In genomic region chr7:140924821-140925421, GRCh38 we compare ENCODE assay signal across 8 cellular contexts. TPM values are rescaled to one million over a fixed set of nuclear protein-coding genes. Genes with fewer than 3 reads are reported as not detected.
DNase-seq lines count a peak whose midpoint lies in the region; ATAC-seq, FAIRE-seq and TF ChIP-seq lines count a peak whose summit lies in the region.

Gene BRAF (minus strand): TSS chr7:140924929. CDS start chr7:140924703, 226 bp downstream.

- H3K9me3 ChIP-seq in kidney (ENCODE audit: control insufficient read depth in 1 of 2, low read length in 2 of 2) = no peaks in the 10 kb centered on the region

- ATAC-seq in HG03378 (IDR thresholded peaks at IDR 0.05; ENCODE audit: unreplicated experiment) = peak; percentile 31

- TF ChIP-seq CTCF in AG10803 (conservative IDR thresholded peaks at IDR 0.05; ENCODE audit: low read length) (no peak), kidney (IDR thresholded peaks at IDR 0.05; ENCODE audit: borderline replicate concordance, extremely low read depth, insufficient read depth) (no peak)

- TF ChIP-seq POLR2A in GM19099 (IDR thresholded peaks at IDR 0.05; ENCODE audit: extremely low read depth, insufficient read length, low read depth) = peak; percentile 45

- peaks cover 4 to 5% of the 10 kb centered on the region in 2 donors for H3K4me1 ChIP-seq in kidney (ENCODE audit: control insufficient read depth in 1 of 2, insufficient read depth in 1 of 2, low read depth in 1 of 2, low read length in 2 of 2)

- peak; percentile 81 for DNase-seq in AG10803 (ENCODE audit: low read depth)
- DNase-seq in NCI-H460 (ENCODE audit: extremely low read depth, low read depth) = peak; percentile 76
- DNase-seq in activated CD4-positive, alpha-beta T cell treated with anti-CD3 and anti-CD28 coated beads for 24 hours (ENCODE audit: low read depth in 2 of 2) = peak; percentile 91 to 94
- peak; percentile 96 for DNase-seq in cerebellum (ENCODE audit: low spot score)
- DNase-seq in kidney = peak; percentile 96
- peak; percentile 89 to 96 for DNase-seq in stimulated activated CD4-positive, alpha-beta T cell treated with anti-CD3 and anti-CD28 coated beads, Interleukin-15, amount 100 ng/mL, for 1 hour (ENCODE audit: low read depth in 1 of 2, low spot score in 1 of 2)

- peak within 1 kb of the TSS; percentile 82 for H3K4me3 ChIP-seq in AG10803 (ENCODE audit: low read length)
- peak within 1 kb of the TSS; percentile 97 to 99 for H3K4me3 ChIP-seq in kidney (ENCODE audit: low read length in 2 of 2)

- no peak for FAIRE-seq in kidney (lab: Jason Lieb, UNC)

- H3K9ac ChIP-seq in kidney (ENCODE audit: low read length in 2 of 2) = peak within 1 kb of the TSS; percentile 86 to 94

- H3K36me3 ChIP-seq in kidney (ENCODE audit: control insufficient read depth in 1 of 2, insufficient read depth in 2 of 2, low read length in 2 of 2) = no peaks in the 10 kb centered on the region

- intact Hi-C loops in kidney (cut with DNase I) = no loop called here

- peak within 1 kb of the TSS; percentile 96 to 99 for H3K27ac ChIP-seq in kidney (ENCODE audit: low read depth in 2 of 2, low read length in 2 of 2)

RNA-seq across cellular contexts. Expression of gene BRAF, which starts in this region (rescaled TPM):
- total RNA-seq in NCI-H460 (2014; rRNA removed; shearing (Covaris generic)) = 18.4 and 18.5 TPM in 2 replicates
- 12.7 and 15.5 TPM in 2 replicates for polyA plus RNA-seq in NCI-H460 (2014; cell fraction: nucleus; rRNA removed)
- 94.5 TPM for total RNA-seq in cerebellum
- 43.9 TPM for total RNA-seq in kidney
- 8.0 TPM for polyA plus RNA-seq in kidney (ENCODE audit: insufficient read depth, low read depth, low replicate concordance)

Comparison
In these comparisons a context has a peak if more than half of its experiments do, and no peak if none do; other contexts are left out.
1. Peak in every context shown above with its lines: DNase-seq, ATAC-seq, H3K4me3 ChIP-seq and H3K27ac ChIP-seq.